ENCODE assay signal across 12 cellular contexts in the genomic region with DNA sequence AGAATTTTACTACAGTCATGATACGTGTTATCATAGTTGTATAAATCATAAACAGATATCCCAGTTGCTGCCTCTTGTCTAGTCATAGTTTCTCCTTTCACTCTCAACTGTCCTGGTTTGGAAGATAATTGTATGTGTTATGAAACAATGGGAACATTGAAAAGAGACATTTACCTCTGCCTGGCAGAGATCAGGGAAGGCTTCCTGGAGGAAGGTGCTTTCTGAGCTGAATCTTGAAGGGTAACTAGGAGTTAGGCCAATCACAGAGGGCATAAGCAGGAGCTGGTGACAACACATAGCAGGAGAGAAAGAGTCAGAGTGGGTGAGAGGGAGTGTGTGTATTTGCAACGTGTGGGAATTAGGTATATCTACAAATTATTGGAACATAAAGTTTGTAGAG. TPM values are rescaled to one million over a fixed set of nuclear protein-coding genes. Genes with fewer than 3 reads are reported as not detected.
DNase-seq lines count a peak whose midpoint lies in the region; ATAC-seq and FAIRE-seq lines count a peak whose summit lies in the region.
"Had no signal": no experiment of that assay in that cellular context is flagged by ENCODE, and none has a peak within 500 bp of the region (broad histone marks: within the 10 kb centered on the region; RNA-seq: fewer than 3 reads in every experiment).

No MANE protein-coding gene starts in this region.

- no peaks in the 10 kb centered on the region for H3K27me3 Mint-ChIP-seq in activated naive CD8-positive, alpha-beta T cell treated with anti-CD3 and anti-CD28 coated beads for 36 hours
- no peaks in the 10 kb centered on the region for H3K27me3 Mint-ChIP-seq in naive thymus-derived CD8-positive, alpha-beta T cell

- H3K27me3 ChIP-seq in BLaER1 = no peaks in the 10 kb centered on the region

- peaks cover 44% of the 10 kb centered on the region for H3K36me3 Mint-ChIP-seq in activated naive CD8-positive, alpha-beta T cell treated with anti-CD3 and anti-CD28 coated beads for 36 hours
- peaks cover 0 to 22% (median 0%) of the 10 kb centered on the region in 3 donors for H3K36me3 Mint-ChIP-seq in naive thymus-derived CD8-positive, alpha-beta T cell

- H4K20me1 ChIP-seq in BLaER1 = peaks cover 96% of the 10 kb centered on the region

- H3K4me3 ChIP-seq in BLaER1 = no peak overlapping the region

- H3K9me3 ChIP-seq in BLaER1 = no peaks in the 10 kb centered on the region

- H3K27ac ChIP-seq in BLaER1 = peak overlapping the region; percentile 16; the same call in 1 of the 2 replicates

- H3K9me3 Mint-ChIP-seq in activated naive CD8-positive, alpha-beta T cell treated with anti-CD3 and anti-CD28 coated beads for 36 hours = no peaks in the 10 kb centered on the region
- no peaks in the 10 kb centered on the region for H3K9me3 Mint-ChIP-seq in naive thymus-derived CD8-positive, alpha-beta T cell

- H3K4me3 Mint-ChIP-seq in activated naive CD8-positive, alpha-beta T cell treated with anti-CD3 and anti-CD28 coated beads for 36 hours = peak overlapping the region; percentile 92
- peak overlapping the region in 9 of 10 donors; percentile 4 to 95 (median 35) for H3K4me3 Mint-ChIP-seq in naive thymus-derived CD8-positive, alpha-beta T cell

- POLR2A ChIA-PET in naive thymus-derived CD8-positive, alpha-beta T cell (lab: Charles Lee) = interaction anchor here (0.5 to 0.6 kb wide), 2 partner anchors 122 to 140 kb away, joined by 3 to 5 read pairs; no protein-coding TSS in a partner anchor

- no peak for DNase-seq in GM19239 (ENCODE audit: insufficient read length, low spot score)
- DNase-seq in activated naive CD8-positive, alpha-beta T cell treated with anti-CD3 and anti-CD28 coated beads for 36 hours = no peak
- DNase-seq in naive thymus-derived CD8-positive, alpha-beta T cell = no peak
- DNase-seq in NCI-H128 (lab: John Stamatoyannopoulos, UW; ENCODE audit: unreplicated experiment) = no peak
- DNase-seq in D341Med (ENCODE audit: low spot score) = no peak
- DNase-seq in DMS53 treated with DMSO at 0.1 percent for 48 hours (lab: John Stamatoyannopoulos, UW; ENCODE audit: unreplicated experiment) = no peak
- DNase-seq: activated gamma-delta T cell; effector CD8-positive, alpha-beta T cell; NCI-H2227 treated with DMSO at 0.1 percent for 48 hours; stimulated activated naive CD4-positive, alpha-beta T cell had no signal

- peaks cover 42% of the 10 kb centered on the region; the same call in 1 of the 2 replicates for H3K36me3 ChIP-seq in BLaER1

- H3K4me2 ChIP-seq in BLaER1 = peak overlapping the region; percentile 91

- peaks cover 89% of the 10 kb centered on the region for H3K4me1 ChIP-seq in BLaER1

- ATAC-seq in naive thymus-derived CD8-positive, alpha-beta T cell = no peak
- ATAC-seq in GM21737 (IDR thresholded peaks at IDR 0.05; ENCODE audit: unreplicated experiment) = no peak

- FAIRE-seq in GM19239 (lab: Jason Lieb, UNC) = peak; percentile 44

- H3K27ac Mint-ChIP-seq in activated naive CD8-positive, alpha-beta T cell treated with anti-CD3 and anti-CD28 coated beads for 36 hours = peak overlapping the region; percentile 57
- peak overlapping the region in 9 of 10 donors; percentile 64 to 91 (median 82) for H3K27ac Mint-ChIP-seq in naive thymus-derived CD8-positive, alpha-beta T cell

- H3K9ac ChIP-seq in BLaER1 = no peak overlapping the region; the same call in 1 of the 2 replicates

- peaks cover 83% of the 10 kb centered on the region for H3K4me1 Mint-ChIP-seq in activated naive CD8-positive, alpha-beta T cell treated with anti-CD3 and anti-CD28 coated beads for 36 hours
- peaks cover 49 to 91% (median 88%) of the 10 kb centered on the region in 4 donors for H3K4me1 Mint-ChIP-seq in naive thymus-derived CD8-positive, alpha-beta T cell

RNA-seq across cellular contexts. Expression of a gene that starts 5.4 kb away (rescaled TPM):
- total RNA-seq in activated naive CD8-positive, alpha-beta T cell treated with anti-CD3 and anti-CD28 coated beads for 36 hours = 100 to 1,000 TPM in 1 of 2 experiments, 10 to 100 TPM in 1; 97.5 to 100 TPM
- total RNA-seq in naive thymus-derived CD8-positive, alpha-beta T cell = 100 to 1,000 TPM; 147 to 149 TPM
- 10 to 100 TPM; 15.2 to 20.1 (median 18.4) TPM for polyA plus RNA-seq in naive thymus-derived CD8-positive, alpha-beta T cell
